In the genomic region with DNA sequence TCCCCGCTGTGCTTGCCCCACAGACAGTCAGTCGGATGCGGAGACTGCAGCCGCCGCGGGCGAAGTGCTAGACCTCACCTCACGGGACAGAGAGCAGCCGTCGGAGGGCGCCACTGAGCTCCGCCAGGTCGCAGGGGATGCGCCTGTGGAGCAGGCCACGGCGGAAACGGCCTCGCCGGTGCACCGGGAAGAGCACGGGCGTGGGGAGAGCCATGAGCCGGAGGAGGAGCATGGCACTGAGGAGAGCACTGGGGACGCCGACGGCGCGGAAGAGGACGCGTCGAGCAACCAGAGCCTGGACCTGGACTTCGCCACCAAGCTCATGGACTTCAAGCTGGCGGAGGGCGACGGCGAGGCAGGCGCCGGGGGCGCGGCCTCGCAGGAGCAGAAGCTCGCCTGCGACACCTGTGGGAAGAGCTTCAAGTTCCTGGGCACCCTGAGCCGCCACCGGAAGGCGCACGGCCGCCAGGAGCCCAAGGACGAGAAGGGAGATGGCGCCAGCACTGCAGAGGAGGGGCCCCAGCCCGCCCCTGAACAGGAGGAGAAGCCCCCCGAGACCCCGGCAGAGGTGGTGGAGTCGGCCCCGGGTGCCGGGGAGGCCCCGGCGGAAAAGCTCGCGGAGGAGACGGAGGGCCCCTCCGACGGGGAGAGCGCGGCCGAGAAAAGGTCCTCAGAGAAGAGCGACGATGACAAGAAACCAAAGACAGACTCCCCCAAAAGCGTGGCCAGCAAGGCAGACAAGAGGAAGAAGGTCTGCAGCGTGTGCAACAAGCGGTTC, we compare ENCODE assay signal across 1 cellular context.
TF ChIP-seq lines count a peak whose summit lies in the region.

No MANE protein-coding gene starts in this region.

TF ChIP-seq in SK-N-SH, 30 proteins besides CTCF, POLR2A, EP300 and RAD21:
- TF ChIP-seq, protein P1, sequence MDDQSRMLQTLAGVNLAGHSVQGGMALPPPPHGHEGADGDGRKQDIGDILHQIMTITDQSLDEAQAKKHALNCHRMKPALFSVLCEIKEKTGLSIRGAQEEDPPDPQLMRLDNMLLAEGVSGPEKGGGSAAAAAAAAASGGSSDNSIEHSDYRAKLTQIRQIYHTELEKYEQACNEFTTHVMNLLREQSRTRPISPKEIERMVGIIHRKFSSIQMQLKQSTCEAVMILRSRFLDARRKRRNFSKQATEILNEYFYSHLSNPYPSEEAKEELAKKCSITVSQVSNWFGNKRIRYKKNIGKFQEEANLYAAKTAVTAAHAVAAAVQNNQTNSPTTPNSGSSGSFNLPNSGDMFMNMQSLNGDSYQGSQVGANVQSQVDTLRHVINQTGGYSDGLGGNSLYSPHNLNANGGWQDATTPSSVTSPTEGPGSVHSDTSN (IDR thresholded peaks at IDR 0.05): no peak
- TF ChIP-seq NFIC (IDR thresholded peaks at IDR 0.05; ENCODE audit: borderline replicate concordance) (no peak), NRF1 (IDR thresholded peaks at IDR 0.05; ENCODE audit: low read depth, low read length) (no peak), TEAD4 (IDR thresholded peaks at IDR 0.05; ENCODE audit: borderline replicate concordance, insufficient read depth) (no peak), TAF1 (IDR thresholded peaks at IDR 0.05; ENCODE audit: borderline replicate concordance, low read depth, low read length) (no peak), MEF2A (IDR thresholded peaks at IDR 0.05; ENCODE audit: borderline replicate concordance, low read depth) (no peak), SIN3A (IDR thresholded peaks at IDR 0.05; ENCODE audit: borderline replicate concordance, low read depth, low read length) (no peak), REST (IDR thresholded peaks at IDR 0.05; ENCODE audit: low read depth, low read length) (no peak), USF2 (IDR thresholded peaks at IDR 0.05; ENCODE audit: borderline replicate concordance, low read depth, low read length) (no peak), SMC3 (IDR thresholded peaks at IDR 0.05; ENCODE audit: low read depth, low read length) (no peak), GATA2 (CRISPR knock-in tag; IDR thresholded peaks at IDR 0.05) (no peak)
